In genomic region chr1:28602536-28603439, GRCh38 we compare ENCODE assay signal across 1 cellular context.
TF ChIP-seq lines count a peak whose summit lies in the region.

No MANE protein-coding gene starts in this region.

TF ChIP-seq in K562, 482 proteins besides CTCF, POLR2A, EP300 and RAD21 (continued from another document):
- TF ChIP-seq ZNF318 (IDR thresholded peaks at IDR 0.05; ENCODE audit: borderline replicate concordance in 1 of 2, low read depth in 1 of 2) (0 out of 4 replicates have a peak, but pooled peaks of 1 of the 2 experiments have one; percentile 15), ELF1 (tag; IDR thresholded peaks at IDR 0.05) (no peak), NONO (IDR thresholded peaks at IDR 0.05; ENCODE audit: low read depth in 2 of 2, low read length in 1 of 2) (no peak), ZZZ3 (IDR thresholded peaks at IDR 0.05) (peak; percentile 33; the same call in 1 of the 2 replicates), ZFP30 (CRISPR knock-in tag; IDR thresholded peaks at IDR 0.05; ENCODE audit: borderline replicate concordance) (no peak), SNRNP70 (optimal IDR thresholded peaks at IDR 0.05; ENCODE audit: low read depth, low read length) (no peak), PYGO2 (tag; IDR thresholded peaks at IDR 0.05) (no peak), NBN (IDR thresholded peaks at IDR 0.05; ENCODE audit: low read depth) (peak; percentile 47; the same call in 1 of the 2 replicates), TEAD4 (IDR thresholded peaks at IDR 0.05; ENCODE audit: low read length) (peak; percentile 11; the same call in 1 of the 2 replicates), TEAD4 (CRISPR knock-in tag; IDR thresholded peaks at IDR 0.05; ENCODE audit: borderline replicate concordance) (no peak), AFF4 (CRISPR knock-in tag; IDR thresholded peaks at IDR 0.05) (0 out of 2 replicates have a peak, but pooled peaks have one; percentile 45), NFATC3 (IDR thresholded peaks at IDR 0.05) (peak; percentile 42; the same call in 1 of the 2 replicates), JUND (IDR thresholded peaks at IDR 0.05; ENCODE audit: borderline replicate concordance, low read depth, low read length) (peak; percentile 42; the same call in 1 of the 2 replicates), JUND (tag; IDR thresholded peaks at IDR 0.05; ENCODE audit: borderline replicate concordance, low read depth, low read length) (no peak), DEAF1 (CRISPR knock-in tag; IDR thresholded peaks at IDR 0.05) (peak; percentile 87), EZH2 (IDR thresholded peaks at IDR 0.05; ENCODE audit: borderline replicate concordance, low read depth, low read length) (no peak), CBX5 (IDR thresholded peaks at IDR 0.05; ENCODE audit: borderline replicate concordance, low read depth) (no peak), SRF (CRISPR knock-in tag; IDR thresholded peaks at IDR 0.05) (no peak), ARNT (IDR thresholded peaks at IDR 0.05) (peak; percentile 47 to 76; a peak in 1 of 4 replicates), ZNF766 (CRISPR knock-in tag; conservative IDR thresholded peaks at IDR 0.05) (no peak), ZEB2 (IDR thresholded peaks at IDR 0.05) (peak; percentile 33; the same call in 1 of the 2 replicates), LEF1 (IDR thresholded peaks at IDR 0.05) (no peak), ZBTB7A (IDR thresholded peaks at IDR 0.05; ENCODE audit: borderline replicate concordance, control insufficient read depth, low read depth, low read length) (no peak), BMI1 (IDR thresholded peaks at IDR 0.05; ENCODE audit: low read length) (no peak), RREB1 (CRISPR knock-in tag; IDR thresholded peaks at IDR 0.05) (no peak), SMC3 (conservative IDR thresholded peaks at IDR 0.05; ENCODE audit: insufficient read depth, low read depth, low read length) (peak; percentile 85), TAF9B (IDR thresholded peaks at IDR 0.05; ENCODE audit: partially characterized antibody) (no peak), TOE1 (IDR thresholded peaks at IDR 0.05; ENCODE audit: borderline replicate concordance) (0 out of 2 replicates have a peak, but pooled peaks have one; percentile 24), TOE1 (CRISPR knock-in tag; IDR thresholded peaks at IDR 0.05; ENCODE audit: borderline replicate concordance, low read depth) (no peak), NFE2 (IDR thresholded peaks at IDR 0.05; ENCODE audit: low read depth) (no peak), ZNF561 (CRISPR knock-in tag; conservative IDR thresholded peaks at IDR 0.05) (no peak), MIER1 (IDR thresholded peaks at IDR 0.05; ENCODE audit: low read depth) (no peak), ZNF384 (IDR thresholded peaks at IDR 0.05; ENCODE audit: low read depth, low read length) (peak; percentile 79), ZFP91 (CRISPR knock-in tag; IDR thresholded peaks at IDR 0.05) (no peak), E2F1 (CRISPR knock-in tag; IDR thresholded peaks at IDR 0.05) (no peak)
TF ChIP-seq in K562: peak in this region for 31.
